ENCODE assay signal across 18 cellular contexts in genomic region chr2:134550566-134551164, GRCh38.
"Had no signal": no experiment of that assay in that cellular context is flagged by ENCODE, and none has a peak within 500 bp of the region (broad histone marks: within the 10 kb centered on the region; RNA-seq: fewer than 3 reads in every experiment).

No MANE protein-coding gene starts in this region.

- H2AFZ ChIP-seq: hepatocyte had no signal

- H3K9me3 ChIP-seq: esophagus squamous epithelium, left ventricle myocardium inferior, lower lobe of right lung, stomach, thoracic aorta, transverse colon had no signal

- H3K4me3 ChIP-seq: esophagus squamous epithelium, hepatocyte, left ventricle myocardium inferior, lower lobe of right lung, skin epidermis, stomach, thoracic aorta, transverse colon had no signal

- DNase-seq: effector memory CD8-positive, alpha-beta T cell; esophagus squamous epithelium; foreskin melanocyte; head of caudate nucleus; kidney; left cardiac atrium; left ventricle myocardium inferior; lower lobe of right lung; natural killer cell; posterior cingulate gyrus; stimulated activated CD4-positive, alpha-beta T cell treated with anti-CD3 and anti-CD28 coated beads, Interleukin-2, amount 100 ng/mL, for 24 hours; stimulated activated naive CD4-positive, alpha-beta T cell; stomach; substantia nigra; transverse colon had no signal

- H3K27me3 ChIP-seq: hepatocyte, stomach, transverse colon had no signal

- H3K4me1 ChIP-seq: esophagus squamous epithelium, left ventricle myocardium inferior, lower lobe of right lung, transverse colon had no signal

- H3K36me3 ChIP-seq: esophagus squamous epithelium, left ventricle myocardium inferior, lower lobe of right lung, stomach, thoracic aorta, transverse colon had no signal

- H3K4me2 ChIP-seq: hepatocyte had no signal

- H3K27ac ChIP-seq: esophagus squamous epithelium, hepatocyte, left ventricle myocardium inferior, lower lobe of right lung, skin epidermis, stomach, thoracic aorta, transverse colon had no signal

- H3K79me2 ChIP-seq: hepatocyte had no signal
